Comparison of ENCODE assay signal across 8 cellular contexts in genomic region chr5:36301858-36302603, GRCh38. TPM values are rescaled to one million over a fixed set of nuclear protein-coding genes. Genes with fewer than 3 reads are reported as not detected.
A peak's percentile ranks its signal among the peaks of the same experiment; 100 is the strongest.
DNase-seq lines count a peak whose midpoint lies in the region; ATAC-seq and TF ChIP-seq lines count a peak whose summit lies in the region.

RANBP3L (minus strand) TSS chr5:36301902; CDS start chr5:36301416, 486 bp downstream.

- CTCF ChIA-PET in PC-3 (lab: Charles Lee): interaction anchor here (0.6 to 1.9 kb wide), 2 partner anchors 212 to 223 kb away, joined by 3 to 7 read pairs; no protein-coding TSS in a partner anchor

- H3K4me1 ChIP-seq in GM23338 (ENCODE audit: insufficient read depth) (peaks cover 12% of the 10 kb centered on the region), PC-3 (ENCODE audit: insufficient read depth, low read length) (peaks cover 28% of the 10 kb centered on the region)

- POLR2A ChIA-PET in PC-3 (lab: Charles Lee; ENCODE audit: unreplicated experiment): no interaction called here

- DNase-seq in GM23338 (ENCODE audit: low spot score) (no peak), PC-3 (peak; percentile 36), fibroblast of the aortic adventitia (ENCODE audit: low read depth) (peak; percentile 34), pons (ENCODE audit: low spot score) (peak; percentile 62), NCI-H1092 (lab: John Stamatoyannopoulos, UW) (no peak), HT-29 (ENCODE audit: low spot score) (no peak)

- no peak within 1 kb of the TSS for H3K9ac ChIP-seq in PC-3 (ENCODE audit: low read length)

- H3K27ac ChIP-seq in GM23338 (ENCODE audit: low read depth) (no peak within 1 kb of the TSS), PC-3 (ENCODE audit: low read length) (peak within 1 kb of the TSS; percentile 24)

- ATAC-seq in GM23338 (peak; percentile 53; the same call in 2 of the 3 replicates), PC-3 (peak; percentile 63), GM21737 (IDR thresholded peaks at IDR 0.05; ENCODE audit: unreplicated experiment) (no peak), HG03139 (IDR thresholded peaks at IDR 0.05; ENCODE audit: unreplicated experiment) (no peak)

- H3K4me1 Mint-ChIP-seq in GM23338: peaks cover 6% of the 10 kb centered on the region

- H3K4me3 ChIP-seq in GM23338: no peak within 1 kb of the TSS
- H3K4me3 ChIP-seq in PC-3 (ENCODE audit: low read length): peak within 1 kb of the TSS; percentile 3; the same call in 1 of the 2 replicates
- peak within 1 kb of the TSS; percentile 32 for H3K4me3 ChIP-seq in fibroblast of the aortic adventitia (ENCODE audit: low read depth, low read length)

- H3K27me3 ChIP-seq in GM23338 (ENCODE audit: insufficient read depth): no peaks in the 10 kb centered on the region
- H3K27me3 ChIP-seq in PC-3 (ENCODE audit: low read length): no peaks in the 10 kb centered on the region

- H3K9me3 Mint-ChIP-seq in GM23338: no peaks in the 10 kb centered on the region

- TF ChIP-seq CTCF in GM23338 (conservative IDR thresholded peaks at IDR 0.05; ENCODE audit: low read depth in 2 of 2): no peak
- no peak for TF ChIP-seq CTCF in PC-3 (conservative IDR thresholded peaks at IDR 0.05; ENCODE audit: low read depth, low read length)
- TF ChIP-seq CTCF in fibroblast of the aortic adventitia (IDR thresholded peaks at IDR 0.05; ENCODE audit: insufficient read depth, low read length): no peak

- H2AFZ ChIP-seq in GM23338 (peak within 1 kb of the TSS; percentile 80), PC-3 (ENCODE audit: low read length) (peak within 1 kb of the TSS; percentile 53; the same call in 1 of the 2 replicates)

- H3K36me3 Mint-ChIP-seq in GM23338 (ENCODE audit: low read depth): no peaks in the 10 kb centered on the region

- H3K27me3 Mint-ChIP-seq in GM23338 (ENCODE audit: insufficient read depth, low read depth, poor library complexity): no peaks in the 10 kb centered on the region

- H3K36me3 ChIP-seq in GM23338 (ENCODE audit: insufficient read depth) (no peaks in the 10 kb centered on the region), PC-3 (ENCODE audit: low read depth, low read length) (no peaks in the 10 kb centered on the region)

- H3K79me2 ChIP-seq in GM23338 (replicated peaks; ENCODE audit: insufficient read depth): no peaks in the 10 kb centered on the region
- no peaks in the 10 kb centered on the region for H3K79me2 ChIP-seq in PC-3 (ENCODE audit: low read length)

- BruUV-seq in PC-3 (replicated peaks; lab: Mats Ljungman, UMichigan): no TSS peak

- H3K4me2 ChIP-seq in GM23338: no peak within 1 kb of the TSS
- peak within 1 kb of the TSS; percentile 52 for H3K4me2 ChIP-seq in PC-3 (ENCODE audit: low read length)

- H3F3A ChIP-seq in GM23338 (replicated peaks; ENCODE audit: low read depth) (no peaks in the 10 kb centered on the region), PC-3 (ENCODE audit: low read length, unreplicated experiment) (no peaks in the 10 kb centered on the region)

- H4K20me1 ChIP-seq in GM23338 (replicated peaks; ENCODE audit: insufficient read depth): no peaks in the 10 kb centered on the region
- H4K20me1 ChIP-seq in PC-3 (ENCODE audit: low read length): no peaks in the 10 kb centered on the region

- H3K9me2 ChIP-seq in GM23338 (ENCODE audit: insufficient read depth) (no peaks in the 10 kb centered on the region), PC-3 (replicated peaks; ENCODE audit: low read length) (no peaks in the 10 kb centered on the region)

- H3K9me3 ChIP-seq in PC-3 (ENCODE audit: low read length): no peaks in the 10 kb centered on the region

- H3K4me3 Mint-ChIP-seq in GM23338: no peak within 1 kb of the TSS

- intact Hi-C loops in PC-3 (cut with micrococcal nuclease): no loop called here

- no peak within 1 kb of the TSS; the same call in 1 of the 2 replicates for H3K27ac Mint-ChIP-seq in GM23338

TF ChIP-seq in GM23338, 12 proteins besides CTCF, POLR2A, EP300 and RAD21:
- no peak for TF ChIP-seq NANOG (IDR thresholded peaks at IDR 0.05; ENCODE audit: borderline replicate concordance)
- TF ChIP-seq POLR2AphosphoS5 (IDR thresholded peaks at IDR 0.05; ENCODE audit: low read depth): no peak
- TF ChIP-seq ETS1 (IDR thresholded peaks at IDR 0.05): no peak
- TF ChIP-seq, protein P1, sequence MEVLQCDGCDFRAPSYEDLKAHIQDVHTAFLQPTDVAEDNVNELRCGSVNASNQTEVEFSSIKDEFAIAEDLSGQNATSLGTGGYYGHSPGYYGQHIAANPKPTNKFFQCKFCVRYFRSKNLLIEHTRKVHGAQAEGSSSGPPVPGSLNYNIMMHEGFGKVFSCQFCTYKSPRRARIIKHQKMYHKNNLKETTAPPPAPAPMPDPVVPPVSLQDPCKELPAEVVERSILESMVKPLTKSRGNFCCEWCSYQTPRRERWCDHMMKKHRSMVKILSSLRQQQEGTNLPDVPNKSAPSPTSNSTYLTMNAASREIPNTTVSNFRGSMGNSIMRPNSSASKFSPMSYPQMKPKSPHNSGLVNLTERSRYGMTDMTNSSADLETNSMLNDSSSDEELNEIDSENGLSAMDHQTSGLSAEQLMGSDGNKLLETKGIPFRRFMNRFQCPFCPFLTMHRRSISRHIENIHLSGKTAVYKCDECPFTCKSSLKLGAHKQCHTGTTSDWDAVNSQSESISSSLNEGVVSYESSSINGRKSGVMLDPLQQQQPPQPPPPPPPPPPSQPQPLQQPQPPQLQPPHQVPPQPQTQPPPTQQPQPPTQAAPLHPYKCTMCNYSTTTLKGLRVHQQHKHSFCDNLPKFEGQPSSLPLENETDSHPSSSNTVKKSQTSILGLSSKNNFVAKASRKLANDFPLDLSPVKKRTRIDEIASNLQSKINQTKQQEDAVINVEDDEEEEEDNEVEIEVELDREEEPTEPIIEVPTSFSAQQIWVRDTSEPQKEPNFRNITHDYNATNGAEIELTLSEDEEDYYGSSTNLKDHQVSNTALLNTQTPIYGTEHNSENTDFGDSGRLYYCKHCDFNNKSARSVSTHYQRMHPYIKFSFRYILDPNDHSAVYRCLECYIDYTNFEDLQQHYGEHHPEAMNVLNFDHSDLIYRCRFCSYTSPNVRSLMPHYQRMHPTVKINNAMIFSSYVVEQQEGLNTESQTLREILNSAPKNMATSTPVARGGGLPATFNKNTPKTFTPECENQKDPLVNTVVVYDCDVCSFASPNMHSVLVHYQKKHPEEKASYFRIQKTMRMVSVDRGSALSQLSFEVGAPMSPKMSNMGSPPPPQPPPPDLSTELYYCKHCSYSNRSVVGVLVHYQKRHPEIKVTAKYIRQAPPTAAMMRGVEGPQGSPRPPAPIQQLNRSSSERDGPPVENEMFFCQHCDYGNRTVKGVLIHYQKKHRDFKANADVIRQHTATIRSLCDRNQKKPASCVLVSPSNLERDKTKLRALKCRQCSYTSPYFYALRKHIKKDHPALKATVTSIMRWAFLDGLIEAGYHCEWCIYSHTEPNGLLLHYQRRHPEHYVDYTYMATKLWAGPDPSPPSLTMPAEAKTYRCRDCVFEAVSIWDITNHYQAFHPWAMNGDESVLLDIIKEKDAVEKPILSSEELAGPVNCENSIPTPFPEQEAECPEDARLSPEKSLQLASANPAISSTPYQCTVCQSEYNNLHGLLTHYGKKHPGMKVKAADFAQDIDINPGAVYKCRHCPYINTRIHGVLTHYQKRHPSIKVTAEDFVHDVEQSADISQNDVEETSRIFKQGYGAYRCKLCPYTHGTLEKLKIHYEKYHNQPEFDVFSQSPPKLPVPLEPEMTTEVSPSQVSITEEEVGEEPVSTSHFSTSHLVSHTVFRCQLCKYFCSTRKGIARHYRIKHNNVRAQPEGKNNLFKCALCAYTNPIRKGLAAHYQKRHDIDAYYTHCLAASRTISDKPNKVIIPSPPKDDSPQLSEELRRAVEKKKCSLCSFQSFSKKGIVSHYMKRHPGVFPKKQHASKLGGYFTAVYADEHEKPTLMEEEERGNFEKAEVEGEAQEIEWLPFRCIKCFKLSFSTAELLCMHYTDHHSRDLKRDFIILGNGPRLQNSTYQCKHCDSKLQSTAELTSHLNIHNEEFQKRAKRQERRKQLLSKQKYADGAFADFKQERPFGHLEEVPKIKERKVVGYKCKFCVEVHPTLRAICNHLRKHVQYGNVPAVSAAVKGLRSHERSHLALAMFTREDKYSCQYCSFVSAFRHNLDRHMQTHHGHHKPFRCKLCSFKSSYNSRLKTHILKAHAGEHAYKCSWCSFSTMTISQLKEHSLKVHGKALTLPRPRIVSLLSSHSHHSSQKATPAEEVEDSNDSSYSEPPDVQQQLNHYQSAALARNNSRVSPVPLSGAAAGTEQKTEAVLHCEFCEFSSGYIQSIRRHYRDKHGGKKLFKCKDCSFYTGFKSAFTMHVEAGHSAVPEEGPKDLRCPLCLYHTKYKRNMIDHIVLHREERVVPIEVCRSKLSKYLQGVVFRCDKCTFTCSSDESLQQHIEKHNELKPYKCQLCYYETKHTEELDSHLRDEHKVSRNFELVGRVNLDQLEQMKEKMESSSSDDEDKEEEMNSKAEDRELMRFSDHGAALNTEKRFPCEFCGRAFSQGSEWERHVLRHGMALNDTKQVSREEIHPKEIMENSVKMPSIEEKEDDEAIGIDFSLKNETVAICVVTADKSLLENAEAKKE (CRISPR knock-in tag; IDR thresholded peaks at IDR 0.05): no peak
- TF ChIP-seq STAT1 (IDR thresholded peaks at IDR 0.05; ENCODE audit: unreplicated experiment): no peak
- TF ChIP-seq EZH2 (IDR thresholded peaks at IDR 0.05; ENCODE audit: low read depth, unreplicated experiment): no peak
- TF ChIP-seq CREB1 (CRISPR knock-in tag; IDR thresholded peaks at IDR 0.05; ENCODE audit: low read depth): no peak
- no peak for TF ChIP-seq ZNF331 (CRISPR knock-in tag; IDR thresholded peaks at IDR 0.05; ENCODE audit: low read depth)
- TF ChIP-seq ZNF114 (CRISPR knock-in tag; IDR thresholded peaks at IDR 0.05): no peak
- TF ChIP-seq EZH2phosphoT487 (IDR thresholded peaks at IDR 0.05; ENCODE audit: unreplicated experiment): no peak
- TF ChIP-seq JUNB (IDR thresholded peaks at IDR 0.05; ENCODE audit: unreplicated experiment): no peak
TF ChIP-seq in GM23338: peak in this region for 0.

RNA-seq across cellular contexts. Expression of gene RANBP3L, which starts in this region (rescaled TPM):
- total RNA-seq in GM23338 (2014; rRNA removed; shearing (Covaris generic)): not detected in 2 replicates
- 0.10 TPM in 1 of 2 replicates, not detected in the other for polyA plus RNA-seq in GM23338 (2016; fragmentation: Nextera tagmentation; extraction: Ambion mirVana)
- total RNA-seq in PC-3 (2014; rRNA removed) (not detected in 2 replicates), fibroblast of the aortic adventitia (ENCODE audit: low replicate concordance) (0.27 TPM in 1 of 2 replicates, not detected in the other)
- total RNA-seq in HT-29 (2014; rRNA removed; shearing (Covaris generic)): not detected in 2 replicates

Comparison
In these comparisons a context has a peak if more than half of its experiments do, and no peak if none do; other contexts are left out.
1. Peak in ATAC-seq in GM23338; RNA of the gene not detected or under 1 TPM.
2. Peak in DNase-seq, ATAC-seq, H3K4me3 ChIP-seq, H3K27ac ChIP-seq and H3K4me2 ChIP-seq in PC-3; RNA of the gene not detected or under 1 TPM.
3. Peak in DNase-seq and H3K4me3 ChIP-seq in fibroblast of the aortic adventitia; RNA of the gene not detected or under 1 TPM.